Comparison of ENCODE assay signal across 8 cellular contexts in genomic region chr1:26175346-26175745, GRCh38. TPM values are rescaled to one million over a fixed set of nuclear protein-coding genes. Genes with fewer than 3 reads are reported as not detected.
"Had no signal": no experiment of that assay in that cellular context is flagged by ENCODE, and none has a peak within 500 bp of the region (broad histone marks: within the 10 kb centered on the region; RNA-seq: fewer than 3 reads in every experiment).

No MANE protein-coding gene starts in this region.

- DNase-seq: GF-D8 had no signal

- H3K4me3 ChIP-seq: GM12878 had no signal

- ATAC-seq: GM12878 had no signal

- FAIRE-seq: G401.6, GM12878, GM12891, GM12892, GM18507, GM19239 had no signal

RNA-seq across cellular contexts. Expression of gene CNKSR1, which starts 1.9 kb away (rescaled TPM):
- total RNA-seq: G401 had no signal

RNA-seq across cellular contexts. Expression of gene ZNF593OS, which starts 3.7 kb away (rescaled TPM):
- total RNA-seq: G401 had no signal

RNA-seq across cellular contexts. Expression of gene C1orf232, which starts 6.6 kb away (rescaled TPM):
- total RNA-seq: G401, GM12878 had no signal
- polyA plus RNA-seq: GM12878 had no signal

RNA-seq across cellular contexts. Expression of gene CATSPER4, which starts 15.1 kb away (rescaled TPM):
- total RNA-seq: G401 had no signal
- polyA plus RNA-seq: GM12878 had no signal
